27 cellular contexts compared by ENCODE assay signal in the genomic region with DNA sequence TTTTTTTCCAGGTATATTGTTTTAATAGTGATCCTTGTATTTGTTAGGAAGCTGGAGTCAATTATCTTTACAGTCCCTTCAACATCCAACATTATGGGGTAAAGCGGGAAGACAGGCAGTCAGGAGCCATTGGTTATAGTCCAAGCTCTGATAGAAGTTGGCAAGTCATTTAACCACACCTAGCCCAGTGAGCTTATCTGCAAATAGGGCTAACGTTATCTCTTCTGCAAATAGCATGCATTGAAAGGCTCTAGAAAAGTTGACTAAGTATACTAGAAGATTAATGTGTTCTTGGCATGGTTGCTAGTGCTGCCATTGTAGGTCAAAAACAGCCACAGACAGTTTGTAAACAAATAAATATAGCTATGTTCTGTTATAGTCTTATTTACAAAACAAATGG.
"Had no signal": no experiment of that assay in that cellular context is flagged by ENCODE, and none has a peak within 500 bp of the region (broad histone marks: within the 10 kb centered on the region; RNA-seq: fewer than 3 reads in every experiment).

No MANE protein-coding gene starts in this region.

- H3K4me1 ChIP-seq: esophagus muscularis mucosa, foreskin keratinocyte, gastrocnemius medialis had no signal

- H3K36me3 ChIP-seq: brain microvascular endothelial cell, esophagus muscularis mucosa, gastrocnemius medialis, WERI-Rb-1 had no signal

- ATAC-seq: activated CD4-positive, CD25-positive, alpha-beta regulatory T cell treated with anti-CD3 and anti-CD28 coated beads, Interleukin-2, amount 50 U/mL, for 24 hours; activated CD8-positive, alpha-beta T cell treated with anti-CD3 and anti-CD28 coated beads for 36 hours; activated T-cell treated with anti-CD3 and anti-CD28 coated beads, Interleukin-2, amount 50 U/mL, for 4 hours; activated T-helper 17 cell treated with anti-CD3 and anti-CD28 coated beads, Interleukin-2, amount 50 U/mL, for 72 hours; foreskin keratinocyte; gastrocnemius medialis had no signal

- DNase-seq: activated B cell treated with CpG ODN at 0.5 μM for 24 hours; activated CD4-positive, alpha-beta T cell treated with anti-CD3 and anti-CD28 coated beads for 48 hours; activated CD4-positive, alpha-beta T cell treated with anti-CD3 and anti-CD28 coated beads, Interleukin-2, amount 50 U/mL, for 1 hour; activated CD4-positive, alpha-beta T cell treated with anti-CD3 and anti-CD28 coated beads, Interleukin-2, amount 50 U/mL, for 48 hours; activated CD8-positive, alpha-beta memory T cell treated with anti-CD3 and anti-CD28 coated beads for 24 hours; activated CD8-positive, alpha-beta T cell treated with anti-CD3 and anti-CD28 coated beads for 36 hours; activated effector memory CD4-positive, alpha-beta T cell treated with Interleukin-2 at 50 U/mL for 16 hours; activated gamma-delta T cell treated with Interleukin-2 at 50 U/mL for 16 hours; activated naive CD4-positive, alpha-beta T cell treated with anti-CD3 and anti-CD28 coated beads, Interleukin-2, amount 50 U/mL, for 16 hours; activated naive CD4-positive, alpha-beta T cell treated with Interleukin-2 at 50 U/mL for 16 hours; activated T-cell treated with anti-CD3 and anti-CD28 coated beads, Interleukin-2, amount 50 U/mL, for 4 hours; amniotic stem cell; anterior cingulate cortex; brain microvascular endothelial cell; dorsolateral prefrontal cortex; effector memory CD4-positive, alpha-beta T cell; endodermal cell; foreskin keratinocyte; gastrocnemius medialis; T-helper 2 cell; WERI-Rb-1 had no signal

- H3K27me3 ChIP-seq: brain microvascular endothelial cell, foreskin keratinocyte, gastrocnemius medialis had no signal

- H3K27ac ChIP-seq: brain microvascular endothelial cell, coronary artery, dorsolateral prefrontal cortex, esophagus muscularis mucosa, foreskin keratinocyte, gastrocnemius medialis, WERI-Rb-1 had no signal

- FAIRE-seq: astrocyte, bronchial epithelial cell had no signal

- H3K4me3 ChIP-seq: coronary artery, dorsolateral prefrontal cortex, esophagus muscularis mucosa, gastrocnemius medialis had no signal

- H3K9me3 ChIP-seq: esophagus muscularis mucosa, gastrocnemius medialis had no signal
